Comparison of ENCODE assay signal across 1 cellular context in the genomic region with DNA sequence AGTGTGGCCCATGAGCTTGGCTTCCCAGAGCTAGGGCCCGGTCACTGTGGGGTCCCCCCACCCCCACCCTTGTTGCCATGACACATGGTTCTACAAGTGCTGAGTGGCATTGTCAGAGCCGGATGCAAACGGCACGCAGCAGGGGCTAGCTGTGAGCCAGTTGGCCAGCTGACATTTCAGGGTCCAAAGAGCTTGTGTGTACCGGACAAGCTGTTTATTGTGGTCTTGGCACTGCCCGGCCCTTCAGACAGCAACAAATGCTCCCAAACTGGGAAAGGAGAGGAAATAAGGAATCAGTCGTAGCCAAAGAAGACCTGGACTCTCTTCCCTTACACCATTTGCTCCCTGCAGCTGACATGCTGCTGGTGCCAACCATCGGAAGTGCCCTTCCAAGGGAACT.
TF ChIP-seq lines count a peak whose summit lies in the region.

No MANE protein-coding gene starts in this region.

TF ChIP-seq in GM23338, 12 proteins besides CTCF, POLR2A, EP300 and RAD21 (continued from another document):
- TF ChIP-seq, protein P1, sequence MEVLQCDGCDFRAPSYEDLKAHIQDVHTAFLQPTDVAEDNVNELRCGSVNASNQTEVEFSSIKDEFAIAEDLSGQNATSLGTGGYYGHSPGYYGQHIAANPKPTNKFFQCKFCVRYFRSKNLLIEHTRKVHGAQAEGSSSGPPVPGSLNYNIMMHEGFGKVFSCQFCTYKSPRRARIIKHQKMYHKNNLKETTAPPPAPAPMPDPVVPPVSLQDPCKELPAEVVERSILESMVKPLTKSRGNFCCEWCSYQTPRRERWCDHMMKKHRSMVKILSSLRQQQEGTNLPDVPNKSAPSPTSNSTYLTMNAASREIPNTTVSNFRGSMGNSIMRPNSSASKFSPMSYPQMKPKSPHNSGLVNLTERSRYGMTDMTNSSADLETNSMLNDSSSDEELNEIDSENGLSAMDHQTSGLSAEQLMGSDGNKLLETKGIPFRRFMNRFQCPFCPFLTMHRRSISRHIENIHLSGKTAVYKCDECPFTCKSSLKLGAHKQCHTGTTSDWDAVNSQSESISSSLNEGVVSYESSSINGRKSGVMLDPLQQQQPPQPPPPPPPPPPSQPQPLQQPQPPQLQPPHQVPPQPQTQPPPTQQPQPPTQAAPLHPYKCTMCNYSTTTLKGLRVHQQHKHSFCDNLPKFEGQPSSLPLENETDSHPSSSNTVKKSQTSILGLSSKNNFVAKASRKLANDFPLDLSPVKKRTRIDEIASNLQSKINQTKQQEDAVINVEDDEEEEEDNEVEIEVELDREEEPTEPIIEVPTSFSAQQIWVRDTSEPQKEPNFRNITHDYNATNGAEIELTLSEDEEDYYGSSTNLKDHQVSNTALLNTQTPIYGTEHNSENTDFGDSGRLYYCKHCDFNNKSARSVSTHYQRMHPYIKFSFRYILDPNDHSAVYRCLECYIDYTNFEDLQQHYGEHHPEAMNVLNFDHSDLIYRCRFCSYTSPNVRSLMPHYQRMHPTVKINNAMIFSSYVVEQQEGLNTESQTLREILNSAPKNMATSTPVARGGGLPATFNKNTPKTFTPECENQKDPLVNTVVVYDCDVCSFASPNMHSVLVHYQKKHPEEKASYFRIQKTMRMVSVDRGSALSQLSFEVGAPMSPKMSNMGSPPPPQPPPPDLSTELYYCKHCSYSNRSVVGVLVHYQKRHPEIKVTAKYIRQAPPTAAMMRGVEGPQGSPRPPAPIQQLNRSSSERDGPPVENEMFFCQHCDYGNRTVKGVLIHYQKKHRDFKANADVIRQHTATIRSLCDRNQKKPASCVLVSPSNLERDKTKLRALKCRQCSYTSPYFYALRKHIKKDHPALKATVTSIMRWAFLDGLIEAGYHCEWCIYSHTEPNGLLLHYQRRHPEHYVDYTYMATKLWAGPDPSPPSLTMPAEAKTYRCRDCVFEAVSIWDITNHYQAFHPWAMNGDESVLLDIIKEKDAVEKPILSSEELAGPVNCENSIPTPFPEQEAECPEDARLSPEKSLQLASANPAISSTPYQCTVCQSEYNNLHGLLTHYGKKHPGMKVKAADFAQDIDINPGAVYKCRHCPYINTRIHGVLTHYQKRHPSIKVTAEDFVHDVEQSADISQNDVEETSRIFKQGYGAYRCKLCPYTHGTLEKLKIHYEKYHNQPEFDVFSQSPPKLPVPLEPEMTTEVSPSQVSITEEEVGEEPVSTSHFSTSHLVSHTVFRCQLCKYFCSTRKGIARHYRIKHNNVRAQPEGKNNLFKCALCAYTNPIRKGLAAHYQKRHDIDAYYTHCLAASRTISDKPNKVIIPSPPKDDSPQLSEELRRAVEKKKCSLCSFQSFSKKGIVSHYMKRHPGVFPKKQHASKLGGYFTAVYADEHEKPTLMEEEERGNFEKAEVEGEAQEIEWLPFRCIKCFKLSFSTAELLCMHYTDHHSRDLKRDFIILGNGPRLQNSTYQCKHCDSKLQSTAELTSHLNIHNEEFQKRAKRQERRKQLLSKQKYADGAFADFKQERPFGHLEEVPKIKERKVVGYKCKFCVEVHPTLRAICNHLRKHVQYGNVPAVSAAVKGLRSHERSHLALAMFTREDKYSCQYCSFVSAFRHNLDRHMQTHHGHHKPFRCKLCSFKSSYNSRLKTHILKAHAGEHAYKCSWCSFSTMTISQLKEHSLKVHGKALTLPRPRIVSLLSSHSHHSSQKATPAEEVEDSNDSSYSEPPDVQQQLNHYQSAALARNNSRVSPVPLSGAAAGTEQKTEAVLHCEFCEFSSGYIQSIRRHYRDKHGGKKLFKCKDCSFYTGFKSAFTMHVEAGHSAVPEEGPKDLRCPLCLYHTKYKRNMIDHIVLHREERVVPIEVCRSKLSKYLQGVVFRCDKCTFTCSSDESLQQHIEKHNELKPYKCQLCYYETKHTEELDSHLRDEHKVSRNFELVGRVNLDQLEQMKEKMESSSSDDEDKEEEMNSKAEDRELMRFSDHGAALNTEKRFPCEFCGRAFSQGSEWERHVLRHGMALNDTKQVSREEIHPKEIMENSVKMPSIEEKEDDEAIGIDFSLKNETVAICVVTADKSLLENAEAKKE (CRISPR knock-in tag; IDR thresholded peaks at IDR 0.05) = no peak
- no peak for TF ChIP-seq EZH2 (IDR thresholded peaks at IDR 0.05; ENCODE audit: low read depth, unreplicated experiment)
